ENCODE assay signal across 18 cellular contexts in genomic region chr9:96447406-96447805, GRCh38.
"Had no signal": no experiment of that assay in that cellular context is flagged by ENCODE, and none has a peak within 500 bp of the region (broad histone marks: within the 10 kb centered on the region; RNA-seq: fewer than 3 reads in every experiment).

No MANE protein-coding gene starts in this region.

- DNase-seq: activated CD4-positive, alpha-beta T cell treated with anti-CD3 and anti-CD28 coated beads, Interleukin-2, amount 50 U/mL, for 48 hours; activated CD8-positive, alpha-beta memory T cell treated with anti-CD3 and anti-CD28 coated beads, Interleukin-2, amount 10 ng/mL, durations not matched to agents 7 days and 5 days; activated naive CD4-positive, alpha-beta T cell treated with Interleukin-2 at 50 U/mL for 16 hours; cerebellar nuclear complex; effector CD4-positive, alpha-beta T cell; heart right ventricle; left ventricle myocardium superior; mucosa of descending colon; naive thymus-derived CD8-positive, alpha-beta T cell; spleen; stimulated activated CD4-positive, alpha-beta T cell treated with anti-CD3 and anti-CD28 coated beads, Interleukin-4, amount 100 ng/mL, for 4 hours; testis; upper lobe of left lung had no signal

- H3K27me3 Mint-ChIP-seq: stimulated activated memory B cell treated with anti-CD40 and anti-IgM and Interleukin-4, amounts not matched to agents 10 μg/mL and 1 μg/mL and 100 μg/mL, for 72 hours had no signal

- H3K9ac ChIP-seq: parathyroid adenoma had no signal

- H3K27ac ChIP-seq: gastroesophageal sphincter, heart right ventricle, parathyroid adenoma, spleen, testis, upper lobe of left lung had no signal

- H3K4me1 ChIP-seq: parathyroid adenoma, testis had no signal

- H3K27ac Mint-ChIP-seq: activated CD8-positive, alpha-beta memory T cell treated with anti-CD3 and anti-CD28 coated beads, Interleukin-2, amount 10 ng/mL, durations not matched to agents 7 days and 5 days; activated T-helper 2 cell treated with anti-CD3 and anti-CD28 coated beads, Interferon-gamma antibody, Interleukin-2, Interleukin-4, amounts not matched to agents 10 μg/mL and 5 μg/mL and 100 μg/mL, durations not matched to agents 14 hours and 24 hours and 36 hours; stimulated activated memory B cell treated with anti-CD40 and anti-IgM and Interleukin-4, amounts not matched to agents 10 μg/mL and 1 μg/mL and 100 μg/mL, for 72 hours had no signal

- H3K9me3 Mint-ChIP-seq: activated T-helper 2 cell treated with anti-CD3 and anti-CD28 coated beads, Interferon-gamma antibody, Interleukin-2, Interleukin-4, amounts not matched to agents 10 μg/mL and 5 μg/mL and 100 μg/mL, durations not matched to agents 14 hours and 24 hours and 36 hours; naive thymus-derived CD8-positive, alpha-beta T cell; stimulated activated memory B cell treated with anti-CD40 and anti-IgM and Interleukin-4, amounts not matched to agents 10 μg/mL and 1 μg/mL and 100 μg/mL, for 72 hours had no signal

- H2AFZ ChIP-seq: parathyroid adenoma had no signal

- H3K4me3 ChIP-seq: gastroesophageal sphincter, heart right ventricle, mucosa of descending colon, spleen, testis, upper lobe of left lung had no signal

- H3K36me3 Mint-ChIP-seq: activated CD8-positive, alpha-beta memory T cell treated with anti-CD3 and anti-CD28 coated beads, Interleukin-2, amount 10 ng/mL, durations not matched to agents 7 days and 5 days; naive thymus-derived CD8-positive, alpha-beta T cell; stimulated activated memory B cell treated with anti-CD40 and anti-IgM and Interleukin-4, amounts not matched to agents 10 μg/mL and 1 μg/mL and 100 μg/mL, for 72 hours had no signal

- H3K9me3 ChIP-seq: gastroesophageal sphincter, heart right ventricle, mucosa of descending colon, spleen, testis, upper lobe of left lung had no signal

- ATAC-seq: activated CD8-positive, alpha-beta memory T cell treated with anti-CD3 and anti-CD28 coated beads, Interleukin-2, amount 10 ng/mL, durations not matched to agents 7 days and 5 days; gastroesophageal sphincter; heart right ventricle; left ventricle myocardium superior; mucosa of descending colon; naive thymus-derived CD8-positive, alpha-beta T cell; sciatic nerve; stimulated activated memory B cell treated with anti-CD40 and anti-IgM and Interleukin-4, amounts not matched to agents 10 μg/mL and 1 μg/mL and 100 μg/mL, for 72 hours had no signal

- H3K36me3 ChIP-seq: gastroesophageal sphincter, heart right ventricle, spleen, upper lobe of left lung had no signal

- H3K27me3 ChIP-seq: gastroesophageal sphincter, testis had no signal

- H3K4me3 Mint-ChIP-seq: activated CD8-positive, alpha-beta memory T cell treated with anti-CD3 and anti-CD28 coated beads, Interleukin-2, amount 10 ng/mL, durations not matched to agents 7 days and 5 days; naive thymus-derived CD8-positive, alpha-beta T cell; stimulated activated memory B cell treated with anti-CD40 and anti-IgM and Interleukin-4, amounts not matched to agents 10 μg/mL and 1 μg/mL and 100 μg/mL, for 72 hours had no signal
